ENCODE assay signal across 15 cellular contexts in genomic region chr1:156931553-156931952, GRCh38. TPM values are rescaled to one million over a fixed set of nuclear protein-coding genes. Genes with fewer than 3 reads are reported as not detected.
DNase-seq lines count a peak whose midpoint lies in the region; ATAC-seq, FAIRE-seq and TF ChIP-seq lines count a peak whose summit lies in the region.
"Had no signal": no experiment of that assay in that cellular context is flagged by ENCODE, and none has a peak within 500 bp of the region (broad histone marks: within the 10 kb centered on the region; RNA-seq: fewer than 3 reads in every experiment).

No MANE protein-coding gene starts in this region.

- peaks cover 0 to 17% (median 5%) of the 10 kb centered on the region in 4 donors for H3K4me1 Mint-ChIP-seq in CD4-positive, CD25-positive, alpha-beta regulatory T cell

- no peaks in the 10 kb centered on the region for H3K9me1 ChIP-seq in endothelial cell of umbilical vein (replicated peaks; ENCODE audit: control insufficient read depth, extremely low read depth, insufficient read depth, low read length)

- dilution Hi-C loops in endothelial cell of umbilical vein (cut with MboI; ENCODE audit: extremely low pct_ligation_motif_present, low sequenced_read_pairs), result no loop called here

- peaks cover 7% of the 10 kb centered on the region for H3K4me1 ChIP-seq in CD4-positive, CD25-positive, alpha-beta regulatory T cell (ENCODE audit: control insufficient read depth, insufficient read depth, low read length, poor library complexity, severe bottlenecking)
- H3K4me1 ChIP-seq in endothelial cell of umbilical vein (ENCODE audit: control insufficient read depth, extremely low read depth, insufficient read depth, low read length) (peaks cover 2% of the 10 kb centered on the region), mucosa of descending colon (ENCODE audit: low read depth) (peaks cover 9% of the 10 kb centered on the region), BE2C (no peaks in the 10 kb centered on the region; the same call in 1 of the 2 replicates)

- H3K27ac Mint-ChIP-seq in CD4-positive, CD25-positive, alpha-beta regulatory T cell, result peak overlapping the region in 2 of 3 donors; percentile 30 to 58
- H3K27ac Mint-ChIP-seq: activated naive CD8-positive, alpha-beta T cell treated with anti-CD3 and anti-CD28 coated beads, Interleukin-2, amount 50 U/mL, for 24 hours; mesothelial cell of epicardium had no signal

- no peaks in the 10 kb centered on the region for H3K79me2 ChIP-seq in endothelial cell of umbilical vein (ENCODE audit: control insufficient read depth, insufficient read depth, low read length)

- peaks cover 61% of the 10 kb centered on the region for H3K27me3 Mint-ChIP-seq in CD4-positive, CD25-positive, alpha-beta regulatory T cell

- TF ChIP-seq CTCF in endothelial cell of umbilical vein (IDR thresholded peaks at IDR 0.05; ENCODE audit: extremely low read depth in 1 of 2, insufficient read depth in 1 of 2, low read depth in 1 of 2, low read length in 2 of 2), result no peak
- TF ChIP-seq CTCF in mucosa of descending colon (IDR thresholded peaks at IDR 0.05), result no peak
- no peak for TF ChIP-seq CTCF in BE2C (IDR thresholded peaks at IDR 0.05; ENCODE audit: low read depth, low read length)

- no peaks in the 10 kb centered on the region for H4K20me1 ChIP-seq in endothelial cell of umbilical vein (replicated peaks; ENCODE audit: control insufficient read depth, extremely low read depth, insufficient read depth, low read length)

- BruUV-seq in endothelial cell of umbilical vein (replicated peaks; lab: Mats Ljungman, UMichigan), result no TSS peak

- no peak for DNase-seq in CD4-positive, CD25-positive, alpha-beta regulatory T cell
- DNase-seq in NCI-H69 (lab: John Stamatoyannopoulos, UW), result peak; percentile 23
- DNase-seq in endothelial cell of umbilical vein (ENCODE audit: low read depth, low spot score), result peak; percentile 16
- DNase-seq in mucosa of descending colon, result no peak
- no peak for DNase-seq in occipital lobe (lab: John Stamatoyannopoulos, UW)
- no peak for DNase-seq in SIG-M5 treated with dmso at 0.1 percent for 504 hours (lab: John Stamatoyannopoulos, UW; ENCODE audit: unreplicated experiment)
- no peak for DNase-seq in BE2C
- DNase-seq in stimulated activated CD4-positive, alpha-beta T cell treated with anti-CD3 and anti-CD28 coated beads, Interleukin-1b, Interleukin-23, amount 100 ng/mL, for 48 hours, result no peak
- DNase-seq: activated naive CD8-positive, alpha-beta T cell treated with anti-CD3 and anti-CD28 coated beads, Interleukin-2, amount 50 U/mL, for 24 hours; H7; NCI-H1105 treated with DMSO at 0.1 percent for 48 hours; NCI-H2227 treated with DMSO at 0.1 percent for 48 hours had no signal

- H3K36me3 Mint-ChIP-seq in CD4-positive, CD25-positive, alpha-beta regulatory T cell, result no peaks in the 10 kb centered on the region

- POLR2A ChIA-PET in endothelial cell of umbilical vein (lab: Charles Lee), result no interaction called here

- H3K9me3 ChIP-seq in CD4-positive, CD25-positive, alpha-beta regulatory T cell (ENCODE audit: control insufficient read depth in 2 of 2, low read length in 2 of 2), result no peaks in the 10 kb centered on the region
- H3K9me3 ChIP-seq in endothelial cell of umbilical vein (replicated peaks; ENCODE audit: control insufficient read depth, insufficient read depth, low read length) (no peaks in the 10 kb centered on the region), mucosa of descending colon (no peaks in the 10 kb centered on the region), BE2C (no peaks in the 10 kb centered on the region)

- no peak for ATAC-seq in CD4-positive, CD25-positive, alpha-beta regulatory T cell (ENCODE audit: low read depth in 2 of 2)
- peak; percentile 33 for ATAC-seq in mucosa of descending colon
- ATAC-seq: activated naive CD8-positive, alpha-beta T cell treated with anti-CD3 and anti-CD28 coated beads, Interleukin-2, amount 50 U/mL, for 24 hours had no signal

- no peak overlapping the region for H3K4me3 Mint-ChIP-seq in CD4-positive, CD25-positive, alpha-beta regulatory T cell
- H3K4me3 Mint-ChIP-seq: activated naive CD8-positive, alpha-beta T cell treated with anti-CD3 and anti-CD28 coated beads, Interleukin-2, amount 50 U/mL, for 24 hours; mesothelial cell of epicardium had no signal

- intact Hi-C loops in endothelial cell of umbilical vein (cut with micrococcal nuclease) (no loop called here), mucosa of descending colon (cut with DNase I, micrococcal nuclease) (no loop called here)

- peaks cover 7% of the 10 kb centered on the region for H3K27me3 ChIP-seq in CD4-positive, CD25-positive, alpha-beta regulatory T cell (ENCODE audit: control insufficient read depth, insufficient read depth, low read length)
- H3K27me3 ChIP-seq in endothelial cell of umbilical vein (ENCODE audit: control insufficient read depth in 2 of 2, insufficient read depth in 2 of 2, low read length in 2 of 2) (peaks cover 0 to 3% of the 10 kb centered on the region in 2 experiments), BE2C (peaks cover 2% of the 10 kb centered on the region; the same call in 1 of the 2 replicates)

- FAIRE-seq in endothelial cell of umbilical vein (lab: Jason Lieb, UNC), result peak; percentile 40

- no peaks in the 10 kb centered on the region for H3K36me3 ChIP-seq in CD4-positive, CD25-positive, alpha-beta regulatory T cell (ENCODE audit: control insufficient read depth, insufficient read depth, low read length)
- H3K36me3 ChIP-seq in endothelial cell of umbilical vein (ENCODE audit: control insufficient read depth in 2 of 2, extremely low read depth in 1 of 2, insufficient read depth in 2 of 2, low read length in 2 of 2) (peaks cover 0 to 2% of the 10 kb centered on the region in 2 experiments), mucosa of descending colon (ENCODE audit: low read depth) (no peaks in the 10 kb centered on the region), BE2C (0 out of 2 replicates have a peak, but pooled peaks cover 3% of the 10 kb centered on the region)

- TF ChIP-seq POLR2A in endothelial cell of umbilical vein (IDR thresholded peaks at IDR 0.05; ENCODE audit: low read depth, low read length), result no peak

- no peak overlapping the region for H3K4me2 ChIP-seq in endothelial cell of umbilical vein (ENCODE audit: insufficient read depth, low read length)

- no peak overlapping the region for H3K27ac ChIP-seq in CD4-positive, CD25-positive, alpha-beta regulatory T cell (ENCODE audit: insufficient read depth, low read length, poor library complexity, severe bottlenecking)
- no peak overlapping the region for H3K27ac ChIP-seq in endothelial cell of umbilical vein (ENCODE audit: insufficient read depth, low read depth, low read length)

- CTCF ChIA-PET in endothelial cell of umbilical vein (lab: Charles Lee), result interaction anchor here (0.9 to 1.3 kb wide), 3 partner anchors 39 to 143 kb away, joined by 3 to 10 read pairs (median 4); no protein-coding TSS in a partner anchor

- no peak overlapping the region for H3K4me3 ChIP-seq in CD4-positive, CD25-positive, alpha-beta regulatory T cell (ENCODE audit: low read depth, low read length)
- H3K4me3 ChIP-seq in endothelial cell of umbilical vein (replicated peaks in 1 of 3; ENCODE audit: insufficient read depth in 1 of 3, low read depth in 1 of 3, low read length in 3 of 3), result no peak overlapping the region
- no peak overlapping the region for H3K4me3 ChIP-seq in mucosa of descending colon
- no peak overlapping the region for H3K4me3 ChIP-seq in BE2C (ENCODE audit: low read depth, low read length)

- H3K9me3 Mint-ChIP-seq in CD4-positive, CD25-positive, alpha-beta regulatory T cell, result peaks cover 0 to 4% (median 0%) of the 10 kb centered on the region in 7 donors
- H3K9me3 Mint-ChIP-seq: activated naive CD8-positive, alpha-beta T cell treated with anti-CD3 and anti-CD28 coated beads, Interleukin-2, amount 50 U/mL, for 24 hours; mesothelial cell of epicardium had no signal

- H3K9ac ChIP-seq in endothelial cell of umbilical vein (replicated peaks; ENCODE audit: extremely low read depth, insufficient read depth, low read length), result no peak overlapping the region

- H2AFZ ChIP-seq in endothelial cell of umbilical vein (ENCODE audit: low read depth, low read length), result no peak overlapping the region

TF ChIP-seq in endothelial cell of umbilical vein, 7 proteins besides CTCF, POLR2A, EP300 and RAD21 (continues in another document):
- no peak for TF ChIP-seq JUN (IDR thresholded peaks at IDR 0.05; ENCODE audit: borderline replicate concordance, insufficient read depth, insufficient read length, low read depth)
- no peak for TF ChIP-seq FOS (IDR thresholded peaks at IDR 0.05; ENCODE audit: borderline replicate concordance, insufficient read depth, low read length)

RNA-seq across cellular contexts. Expression of gene LRRC71, which starts 11.1 kb away (rescaled TPM):
- total RNA-seq in CD4-positive, CD25-positive, alpha-beta regulatory T cell, result not detected
- polyA plus RNA-seq in CD4-positive, CD25-positive, alpha-beta regulatory T cell, result not detected
- 0.66 and 1.2 TPM in 2 replicates for total RNA-seq in endothelial cell of umbilical vein
- 0.33 and 0.35 TPM in 2 replicates for polyA plus RNA-seq in endothelial cell of umbilical vein
- 0.06 and 0.13 TPM in 2 replicates for polyA plus RNA-seq in endothelial cell of umbilical vein (2011; cell fraction: cytosol; rRNA removed)
- polyA plus RNA-seq in endothelial cell of umbilical vein (2011; cell fraction: nucleus; rRNA removed), result 2.0 and 2.6 TPM in 2 replicates
- 0.46 and 0.51 TPM in 2 replicates for polyA plus RNA-seq in endothelial cell of umbilical vein (2012)
- 0.28 and 0.36 TPM in 2 replicates for polyA minus RNA-seq in endothelial cell of umbilical vein
- not detected for polyA minus RNA-seq in endothelial cell of umbilical vein (2011; cell fraction: cytosol; rRNA and poly(A)+ RNA removed)
- 0.63 TPM in 1 of 2 replicates, not detected in the other for polyA minus RNA-seq in endothelial cell of umbilical vein (2011; cell fraction: nucleus; rRNA and poly(A)+ RNA removed)
- not detected for total RNA-seq in mucosa of descending colon
- total RNA-seq in occipital lobe, result 0.16 TPM
- 1.3 TPM for polyA plus RNA-seq in BE2C (2012; ENCODE audit: insufficient read depth, insufficient read length, low read depth)
- total RNA-seq: H7, OCI-LY7, omental fat pad had no signal

RNA-seq across cellular contexts. Expression of gene PEAR1, which starts 38.0 kb away (rescaled TPM):
- total RNA-seq in CD4-positive, CD25-positive, alpha-beta regulatory T cell, result 1.3 TPM
- not detected for polyA plus RNA-seq in CD4-positive, CD25-positive, alpha-beta regulatory T cell
- total RNA-seq in endothelial cell of umbilical vein, result 88.7 and 90.7 TPM in 2 replicates
- polyA plus RNA-seq in endothelial cell of umbilical vein, result 101 and 106 TPM in 2 replicates
- 63.4 and 71.9 TPM in 2 replicates for polyA plus RNA-seq in endothelial cell of umbilical vein (2011; cell fraction: cytosol; rRNA removed)
- 345 and 371 TPM in 2 replicates for polyA plus RNA-seq in endothelial cell of umbilical vein (2011; cell fraction: nucleus; rRNA removed)
- 59.2 and 68.7 TPM in 2 replicates for polyA plus RNA-seq in endothelial cell of umbilical vein (2012)
- 61.8 and 69.8 TPM in 2 replicates for polyA minus RNA-seq in endothelial cell of umbilical vein
- 0.31 TPM for polyA minus RNA-seq in endothelial cell of umbilical vein (2011; cell fraction: cytosol; rRNA and poly(A)+ RNA removed)
- polyA minus RNA-seq in endothelial cell of umbilical vein (2011; cell fraction: nucleus; rRNA and poly(A)+ RNA removed), result 62.5 and 69.6 TPM in 2 replicates
- total RNA-seq in mucosa of descending colon, result 1 to 10 TPM; 2.3 to 7.2 (median 4.6) TPM
- total RNA-seq in occipital lobe, result 0.31 TPM
- polyA plus RNA-seq in BE2C (2012; ENCODE audit: insufficient read depth, insufficient read length, low read depth), result 27.0 TPM
- total RNA-seq: OCI-LY7 had no signal

Comparison
In these comparisons a context has a peak if more than half of its experiments do, and no peak if none do; other contexts are left out.
1. DNase-seq: peak in NCI-H69 (single experiment) and endothelial cell of umbilical vein (single experiment); none in CD4-positive, CD25-positive, alpha-beta regulatory T cell (0 of 3), mucosa of descending colon (0 of 3), occipital lobe (single experiment), SIG-M5 treated with dmso at 0.1 percent for 504 hours (single experiment), BE2C (single experiment) and stimulated activated CD4-positive, alpha-beta T cell treated with anti-CD3 and anti-CD28 coated beads, Interleukin-1b, Interleukin-23, amount 100 ng/mL, for 48 hours (single experiment).
2. RNA of gene PEAR1, which starts 38.0 kb away (total RNA-seq): 88.7 to 90.7 TPM in endothelial cell of umbilical vein; 2.3 to 7.2 TPM in mucosa of descending colon, 1.3 TPM in CD4-positive, CD25-positive, alpha-beta regulatory T cell (single experiment) and 0.31 TPM in occipital lobe (single experiment); every median in the first group is over 10 times any median in the second.